9 cellular contexts compared by ENCODE assay signal in the genomic region with DNA sequence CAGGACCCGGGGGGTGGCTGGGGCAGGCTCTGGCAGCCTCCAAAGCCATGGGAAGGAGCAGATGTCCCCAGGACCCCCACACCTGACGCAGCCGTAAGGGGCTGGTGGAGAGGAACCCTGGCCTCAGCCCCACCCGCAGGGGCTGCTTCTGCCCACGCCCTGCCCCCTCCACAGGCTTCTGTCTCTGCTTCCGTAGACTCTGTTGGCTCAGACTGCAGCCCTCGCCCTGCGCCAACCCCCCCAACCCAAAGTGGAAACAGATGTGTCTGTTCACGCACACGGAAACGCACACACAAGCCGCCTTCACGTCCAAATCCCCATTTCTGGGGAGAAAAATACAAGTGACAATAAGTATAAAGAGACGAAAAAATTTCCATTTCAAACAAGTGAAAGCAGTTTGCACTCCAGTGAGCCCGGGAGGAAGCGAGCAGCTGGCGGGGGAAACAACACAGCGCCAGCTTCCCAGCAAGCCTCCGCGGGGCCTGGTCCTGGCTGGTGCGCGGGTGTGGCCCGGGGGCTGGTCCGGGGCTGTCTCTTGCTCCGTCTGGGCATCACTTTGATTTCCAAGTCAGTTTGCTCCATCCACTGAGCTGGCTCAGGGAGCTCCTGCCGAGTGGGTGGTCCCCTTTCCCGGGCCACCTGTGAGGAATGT.
A peak's percentile ranks its signal among the peaks of the same experiment; 100 is the strongest.
DNase-seq lines count a peak whose midpoint lies in the region; ATAC-seq, FAIRE-seq and TF ChIP-seq lines count a peak whose summit lies in the region.
"Had no signal": no experiment of that assay in that cellular context is flagged by ENCODE, and none has a peak within 500 bp of the region (broad histone marks: within the 10 kb centered on the region; RNA-seq: fewer than 3 reads in every experiment).

No MANE protein-coding gene starts in this region.

- peaks cover 0 to 4% of the 10 kb centered on the region in 2 donors for H3K9me3 ChIP-seq in stomach smooth muscle (ENCODE audit: control insufficient read depth in 2 of 2, low read length in 2 of 2)
- H3K9me3 ChIP-seq: HAP-1 had no signal

- no peaks in the 10 kb centered on the region for H3K27me3 ChIP-seq in stomach smooth muscle (ENCODE audit: control insufficient read depth in 1 of 2, insufficient read depth in 2 of 2, low read length in 2 of 2)

- H3K9ac ChIP-seq in stomach smooth muscle (ENCODE audit: low read length in 2 of 2) = peak overlapping the region in 1 of 2 donors; percentile 20

- no peak for TF ChIP-seq CTCF in HFF-Myc (IDR thresholded peaks at IDR 0.05; ENCODE audit: low read depth, low read length, missing control alignments)

- H3K27ac ChIP-seq in angular gyrus (ENCODE audit: low read depth, low read length) (peak overlapping the region; percentile 62), stomach smooth muscle (ENCODE audit: low read length) (no peak overlapping the region)
- H3K27ac ChIP-seq: epithelial cell of prostate had no signal

- no peak for TF ChIP-seq POLR2A in GM18505 (IDR thresholded peaks at IDR 0.05; ENCODE audit: borderline replicate concordance, extremely low read depth, insufficient read depth, insufficient read length)

- H3K4me1 ChIP-seq in stomach smooth muscle (ENCODE audit: control insufficient read depth, insufficient read depth, low read length) = peaks cover 11% of the 10 kb centered on the region
- H3K4me1 ChIP-seq: HAP-1 had no signal

- no peak for ATAC-seq in GM18505 (IDR thresholded peaks at IDR 0.05; ENCODE audit: unreplicated experiment)

- no peaks in the 10 kb centered on the region for H3K36me3 ChIP-seq in stomach smooth muscle (ENCODE audit: control insufficient read depth in 2 of 2, insufficient read depth in 2 of 2, low read length in 2 of 2)
- H3K36me3 ChIP-seq: HAP-1 had no signal

- DNase-seq in HFF-Myc (ENCODE audit: extremely low read depth, low read depth) (no peak), iris pigment epithelial cell (ENCODE audit: low read depth) (peak; percentile 22), RCC 7860 (ENCODE audit: low spot score) (no peak)
- no peak for DNase-seq in activated CD4-positive, alpha-beta T cell treated with anti-CD3 and anti-CD28 coated beads for 1 hour

- FAIRE-seq in RCC 7860 (lab: Jason Lieb, UNC) = no peak

- peak overlapping the region; percentile 29 for H3K4me3 ChIP-seq in HFF-Myc (replicated peaks; ENCODE audit: low read depth, low read length)
- peak overlapping the region; percentile 12 to 58 for H3K4me3 ChIP-seq in stomach smooth muscle (ENCODE audit: low read length in 2 of 2)
- H3K4me3 ChIP-seq: HAP-1 had no signal
